Comparison of ENCODE assay signal across 23 cellular contexts in genomic region chr2:161991991-161992390, GRCh38.
DNase-seq lines count a peak whose midpoint lies in the region; ATAC-seq, FAIRE-seq and TF ChIP-seq lines count a peak whose summit lies in the region.
"Had no signal": no experiment of that assay in that cellular context is flagged by ENCODE, and none has a peak within 500 bp of the region (broad histone marks: within the 10 kb centered on the region; RNA-seq: fewer than 3 reads in every experiment).

No MANE protein-coding gene starts in this region.

- intact Hi-C loops in CD4-positive, alpha-beta T cell (cut with DNase I, micrococcal nuclease) = loop anchor here (2.0 to 10.0 kb wide), 4 partner anchors 19 to 313 kb away; no protein-coding TSS in a partner anchor

- no peaks in the 10 kb centered on the region for H3K27me3 Mint-ChIP-seq in CD4-positive, alpha-beta T cell
- H3K27me3 Mint-ChIP-seq in T-cell = no peaks in the 10 kb centered on the region

- H3K36me3 Mint-ChIP-seq in CD4-positive, alpha-beta T cell (ENCODE audit: low read depth) = peaks cover 4% of the 10 kb centered on the region
- H3K36me3 Mint-ChIP-seq in T-cell = peaks cover 17% of the 10 kb centered on the region
- H3K36me3 Mint-ChIP-seq: naive B cell had no signal

- no peak for TF ChIP-seq POLR2A in GM12892 (IDR thresholded peaks at IDR 0.05; ENCODE audit: low read depth, low read length)

- H3K9me3 ChIP-seq in CD4-positive, alpha-beta T cell (ENCODE audit: control insufficient read depth, low read length) = no peaks in the 10 kb centered on the region
- H3K9me3 ChIP-seq in effector memory CD4-positive, alpha-beta T cell (ENCODE audit: control insufficient read depth, low read length) = no peaks in the 10 kb centered on the region
- H3K9me3 ChIP-seq: ovary, Peyer's patch, right atrium auricular region, SJSA1, upper lobe of left lung had no signal

- no peaks in the 10 kb centered on the region for H3K36me3 ChIP-seq in effector memory CD4-positive, alpha-beta T cell (ENCODE audit: control insufficient read depth, insufficient read depth, low read length)
- H3K36me3 ChIP-seq: ovary, Peyer's patch, right atrium auricular region, SJSA1, upper lobe of left lung, WERI-Rb-1 had no signal

- H3K27me3 ChIP-seq in CD4-positive, alpha-beta T cell (ENCODE audit: control insufficient read depth, insufficient read depth, low read length) = no peaks in the 10 kb centered on the region
- H3K27me3 ChIP-seq in effector memory CD4-positive, alpha-beta T cell (replicated peaks; ENCODE audit: control insufficient read depth, insufficient read depth, low read length, poor library complexity, severe bottlenecking) = no peaks in the 10 kb centered on the region
- H3K27me3 ChIP-seq: ovary, Peyer's patch, right atrium auricular region, upper lobe of left lung had no signal

- CTCF ChIA-PET in CD4-positive, alpha-beta T cell (lab: Charles Lee) = interaction anchor here (1.0 to 1.4 kb wide), 2 partner anchors 19 to 30 kb away, joined by 3 to 4 read pairs; no protein-coding TSS in a partner anchor
- CTCF ChIA-PET in T-cell (lab: Charles Lee) = interaction anchor here (0.6 to 2.7 kb wide), 6 partner anchors 16 to 241 kb away, joined by 4 to 11 read pairs (median 7); no protein-coding TSS in a partner anchor

- peak overlapping the region; percentile 94 for H3K27ac Mint-ChIP-seq in CD4-positive, alpha-beta T cell
- H3K27ac Mint-ChIP-seq in T-cell = peak overlapping the region; percentile 98

- no peaks in the 10 kb centered on the region for H3K9me3 Mint-ChIP-seq in CD4-positive, alpha-beta T cell
- no peaks in the 10 kb centered on the region for H3K9me3 Mint-ChIP-seq in T-cell
- H3K9me3 Mint-ChIP-seq: naive B cell had no signal

- FAIRE-seq in GM12892 (lab: Jason Lieb, UNC) = no peak
- FAIRE-seq: HepG2 had no signal

- no peak overlapping the region for H3K4me3 Mint-ChIP-seq in CD4-positive, alpha-beta T cell
- peak overlapping the region in 1 of 3 donors; percentile 73 for H3K4me3 Mint-ChIP-seq in T-cell

- H3K27ac ChIP-seq in CD4-positive, alpha-beta T cell (ENCODE audit: low read depth, low read length) = peak overlapping the region; percentile 65
- H3K27ac ChIP-seq in effector memory CD4-positive, alpha-beta T cell (ENCODE audit: insufficient read depth, low read length, poor library complexity, severe bottlenecking) = peak overlapping the region; percentile 65
- H3K27ac ChIP-seq: 22Rv1, coronary artery, GM23248, ovary, Peyer's patch, right atrium auricular region, SJSA1, upper lobe of left lung, WERI-Rb-1 had no signal

- H3K4me3 ChIP-seq in effector memory CD4-positive, alpha-beta T cell (ENCODE audit: insufficient read depth, low read depth, low read length, poor library complexity, severe bottlenecking) = no peak overlapping the region
- H3K4me3 ChIP-seq: coronary artery, GM23248, ovary, Peyer's patch, right atrium auricular region, SJSA1, upper lobe of left lung had no signal

- H3K4me1 ChIP-seq in effector memory CD4-positive, alpha-beta T cell (ENCODE audit: control insufficient read depth, insufficient read depth, low read length, poor library complexity, severe bottlenecking) = peaks cover 41% of the 10 kb centered on the region
- H3K4me1 ChIP-seq: Peyer's patch, right atrium auricular region, SJSA1 had no signal

- POLR2A ChIA-PET in CD4-positive, alpha-beta T cell (lab: Charles Lee) = interaction anchor here (1.1 to 1.9 kb wide), 5 partner anchors 19 to 134 kb away, joined by 3 to 11 read pairs (median 4); partner anchors contain the start of gene DPP4
- POLR2A ChIA-PET in T-cell (lab: Charles Lee) = interaction anchor here (1.0 to 1.4 kb wide), 2 partner anchors 38 to 131 kb away, joined by 3 to 5 read pairs; no protein-coding TSS in a partner anchor

- no peak for TF ChIP-seq CTCF in CD4-positive, alpha-beta T cell (IDR thresholded peaks at IDR 0.05)

- ATAC-seq in CD4-positive, alpha-beta T cell (ENCODE audit: poor library complexity) = no peak
- ATAC-seq in T-cell (replicated peaks in 1 of 4) = no peak
- ATAC-seq: HepG2 had no signal

- peaks cover 51% of the 10 kb centered on the region for H3K4me1 Mint-ChIP-seq in CD4-positive, alpha-beta T cell (ENCODE audit: low read depth)
- H3K4me1 Mint-ChIP-seq in T-cell = peaks cover 58 to 65% (median 63%) of the 10 kb centered on the region in 3 donors

- DNase-seq in DMS 273 (lab: John Stamatoyannopoulos, UW; ENCODE audit: unreplicated experiment) = peak; percentile 26
- no peak for DNase-seq in DMS 273 treated with DMSO at 0.1 percent for 48 hours (lab: John Stamatoyannopoulos, UW)
- DNase-seq in CD4-positive, alpha-beta T cell = no peak
- DNase-seq in T-cell = no peak
- no peak for DNase-seq in effector memory CD4-positive, alpha-beta T cell
- DNase-seq in NCI-H1092 (lab: John Stamatoyannopoulos, UW) = no peak
- no peak for DNase-seq in GM12892 (ENCODE audit: insufficient read length)
- no peak for DNase-seq in GM03348 (ENCODE audit: low spot score)
- DNase-seq: amniotic stem cell, GM23248, mesenchymal stem cell, naive B cell, NCI-H1417, NCI-H510A, ovary, upper lobe of left lung, WERI-Rb-1 had no signal
